8 cellular contexts compared by ENCODE assay signal in genomic region chr22:29205598-29206371, GRCh38. TPM values are rescaled to one million over a fixed set of nuclear protein-coding genes. Genes with fewer than 3 reads are reported as not detected.
DNase-seq lines count a peak whose midpoint lies in the region; ATAC-seq and TF ChIP-seq lines count a peak whose summit lies in the region.

Gene EMID1 (plus strand): TSS chr22:29205896. CDS start chr22:29206039, 143 bp downstream.

- H3K9ac ChIP-seq in GM23248 (no peak within 1 kb of the TSS), Karpas-422 (ENCODE audit: low read length) (no peak within 1 kb of the TSS)

- H2AFZ ChIP-seq in GM23248 (peak within 1 kb of the TSS; percentile 54; the same call in 1 of the 2 replicates), Karpas-422 (ENCODE audit: low read length) (no peak within 1 kb of the TSS)

- intact Hi-C loops in CD8-positive, alpha-beta T cell (cut with DNase I, micrococcal nuclease): no loop called here
- intact Hi-C loops in heart right ventricle (cut with DNase I): loop anchor here in 2 of 10 donors (5.0 kb wide), 2 partner anchors 37 to 42 kb away; no protein-coding TSS in a partner anchor
- intact Hi-C loops in psoas muscle (cut with DNase I): no loop called here

- peak in 1 of 7 experiments; percentile 20 for DNase-seq in CD8-positive, alpha-beta T cell
- DNase-seq in GM23248: peak; percentile 57
- peak; percentile 48 for DNase-seq in activated T-cell treated with anti-CD3 and anti-CD28 coated beads, Interleukin-2, amount 50 U/mL, for 24 hours
- DNase-seq in heart right ventricle: peak in 1 of 2 donors; percentile 48
- peak in 1 of 2 donors; percentile 37 for DNase-seq in psoas muscle
- DNase-seq in Karpas-422: no peak
- DNase-seq in germinal center (ENCODE audit: low spot score): no peak

- no peak for TF ChIP-seq CTCF in CD8-positive, alpha-beta T cell (IDR thresholded peaks at IDR 0.05)
- TF ChIP-seq CTCF in heart right ventricle (IDR thresholded peaks at IDR 0.05) (peak in 3 of 9 donors; percentile 28 to 41 (median 36)), psoas muscle (IDR thresholded peaks at IDR 0.05) (no peak)

- no peaks in the 10 kb centered on the region for H3K36me3 ChIP-seq in CD8-positive, alpha-beta T cell (ENCODE audit: insufficient read depth, low read length)
- H3K36me3 ChIP-seq in GM23248 (ENCODE audit: low read depth) (no peaks in the 10 kb centered on the region), heart right ventricle (no peaks in the 10 kb centered on the region), psoas muscle (ENCODE audit: insufficient read depth in 1 of 2, low read depth in 1 of 2) (no peaks in the 10 kb centered on the region), Karpas-422 (ENCODE audit: insufficient read depth, low read length) (no peaks in the 10 kb centered on the region)

- H4K20me1 ChIP-seq in GM23248 (ENCODE audit: insufficient read depth): no peaks in the 10 kb centered on the region
- H4K20me1 ChIP-seq in Karpas-422 (ENCODE audit: insufficient read depth, low read depth, low read length): peaks cover 18% of the 10 kb centered on the region; the same call in 1 of the 2 replicates

- H3K27me3 Mint-ChIP-seq in CD8-positive, alpha-beta T cell (ENCODE audit: low read depth): peaks cover 26% of the 10 kb centered on the region
- peaks cover 56% of the 10 kb centered on the region for H3K27me3 Mint-ChIP-seq in activated T-cell treated with anti-CD3 and anti-CD28 coated beads, Interleukin-2, amount 50 U/mL, for 24 hours

- CTCF ChIA-PET in CD8-positive, alpha-beta T cell (lab: Charles Lee): interaction anchor here (0.5 to 1.3 kb wide), 3 partner anchors 12 to 42 kb away, joined by 3 read pairs; no protein-coding TSS in a partner anchor

- POLR2A ChIA-PET in CD8-positive, alpha-beta T cell (lab: Charles Lee): no interaction called here

- H3F3A ChIP-seq in GM23248 (ENCODE audit: insufficient read depth): no peaks in the 10 kb centered on the region

- H3K9me2 ChIP-seq in GM23248 (ENCODE audit: insufficient read depth) (no peaks in the 10 kb centered on the region), Karpas-422 (replicated peaks; ENCODE audit: insufficient read depth, low read length) (no peaks in the 10 kb centered on the region)

- H3K4me3 ChIP-seq in CD8-positive, alpha-beta T cell (ENCODE audit: low read depth, low read length): no peak within 1 kb of the TSS
- H3K4me3 ChIP-seq in GM23248 (peak within 1 kb of the TSS; percentile 44), heart right ventricle (peak within 1 kb of the TSS; percentile 28 to 62 (median 56)), psoas muscle (peak within 1 kb of the TSS; percentile 63), Karpas-422 (ENCODE audit: low read length) (no peak within 1 kb of the TSS)

- H3K79me2 ChIP-seq in GM23248 (ENCODE audit: insufficient read depth) (no peaks in the 10 kb centered on the region), Karpas-422 (ENCODE audit: low read length) (no peaks in the 10 kb centered on the region)

- no peak within 1 kb of the TSS for H3K27ac Mint-ChIP-seq in CD8-positive, alpha-beta T cell
- no peak within 1 kb of the TSS for H3K27ac Mint-ChIP-seq in activated T-cell treated with anti-CD3 and anti-CD28 coated beads, Interleukin-2, amount 50 U/mL, for 24 hours

- H3K4me2 ChIP-seq in GM23248 (ENCODE audit: unreplicated experiment) (peak within 1 kb of the TSS; percentile 62), Karpas-422 (ENCODE audit: low read depth, low read length, poor library complexity, severe bottlenecking) (no peak within 1 kb of the TSS)

- no peaks in the 10 kb centered on the region for H3K36me3 Mint-ChIP-seq in CD8-positive, alpha-beta T cell
- H3K36me3 Mint-ChIP-seq in activated T-cell treated with anti-CD3 and anti-CD28 coated beads, Interleukin-2, amount 50 U/mL, for 24 hours (ENCODE audit: low read depth): no peaks in the 10 kb centered on the region

- in situ Hi-C loops in GM23248 (cut with MboI): no loop called here

- no peaks in the 10 kb centered on the region for H3K9me3 Mint-ChIP-seq in CD8-positive, alpha-beta T cell
- no peaks in the 10 kb centered on the region for H3K9me3 Mint-ChIP-seq in activated T-cell treated with anti-CD3 and anti-CD28 coated beads, Interleukin-2, amount 50 U/mL, for 24 hours

- peak within 1 kb of the TSS; percentile 51 for H3K4me3 Mint-ChIP-seq in CD8-positive, alpha-beta T cell
- peak within 1 kb of the TSS; percentile 54 for H3K4me3 Mint-ChIP-seq in activated T-cell treated with anti-CD3 and anti-CD28 coated beads, Interleukin-2, amount 50 U/mL, for 24 hours

- WGBS in GM23248 (ENCODE audit: low coverage in 1 of 2, low lambda C conversion rate in 2 of 2, missing lambda C conversion rate in 2 of 2), 2 experiments: 2 to 5% methylated on average over 43 to 46 of the region's 90 CpGs
- WGBS in heart right ventricle, 2 donors: 3 to 4% methylated on average over 54 to 90 of the region's 90 CpGs
- 1 to 3% (median 2%) methylated on average over 32 to 90 of the region's 90 CpGs for WGBS in psoas muscle, 3 donors

- peak; percentile 49 for ATAC-seq in CD8-positive, alpha-beta T cell
- ATAC-seq in heart right ventricle (peak in 4 of 8 donors; percentile 30 to 46 (median 35)), psoas muscle (peak; percentile 40 to 58 (median 52)), HG02884 (IDR thresholded peaks at IDR 0.05; ENCODE audit: unreplicated experiment) (no peak)

- peaks cover 25% of the 10 kb centered on the region for H3K4me1 Mint-ChIP-seq in CD8-positive, alpha-beta T cell (ENCODE audit: low read depth)
- peaks cover 28% of the 10 kb centered on the region for H3K4me1 Mint-ChIP-seq in activated T-cell treated with anti-CD3 and anti-CD28 coated beads, Interleukin-2, amount 50 U/mL, for 24 hours (ENCODE audit: low read depth)

- no peak within 1 kb of the TSS for H3K27ac ChIP-seq in CD8-positive, alpha-beta T cell (ENCODE audit: low read depth, low read length)
- H3K27ac ChIP-seq in GM23248 (no peak within 1 kb of the TSS), heart right ventricle (no peak within 1 kb of the TSS), psoas muscle (no peak within 1 kb of the TSS), Karpas-422 (ENCODE audit: low read length) (no peak within 1 kb of the TSS)

- peaks cover 13% of the 10 kb centered on the region for H3K4me1 ChIP-seq in CD8-positive, alpha-beta T cell (ENCODE audit: insufficient read depth, low read length)
- H3K4me1 ChIP-seq in GM23248 (ENCODE audit: insufficient read depth): no peaks in the 10 kb centered on the region
- peaks cover 5 to 31% (median 19%) of the 10 kb centered on the region in 9 donors for H3K4me1 ChIP-seq in heart right ventricle
- H3K4me1 ChIP-seq in psoas muscle: no peaks in the 10 kb centered on the region
- peaks cover 19% of the 10 kb centered on the region for H3K4me1 ChIP-seq in Karpas-422 (ENCODE audit: low read length)

- H3K9me3 ChIP-seq in CD8-positive, alpha-beta T cell (ENCODE audit: low read length): no peaks in the 10 kb centered on the region
- H3K9me3 ChIP-seq in GM23248 (ENCODE audit: low read depth) (no peaks in the 10 kb centered on the region), heart right ventricle (no peaks in the 10 kb centered on the region), psoas muscle (no peaks in the 10 kb centered on the region), Karpas-422 (ENCODE audit: low read length) (no peaks in the 10 kb centered on the region)

- H3K27me3 ChIP-seq in CD8-positive, alpha-beta T cell (ENCODE audit: insufficient read depth, low read length): peaks cover 3% of the 10 kb centered on the region
- peaks cover 22% of the 10 kb centered on the region for H3K27me3 ChIP-seq in GM23248 (replicated peaks; ENCODE audit: insufficient read depth)
- H3K27me3 ChIP-seq in heart right ventricle: peaks cover 0 to 36% (median 4%) of the 10 kb centered on the region in 7 donors
- peaks cover 0 to 16% (median 9%) of the 10 kb centered on the region in 3 donors for H3K27me3 ChIP-seq in psoas muscle (ENCODE audit: insufficient read depth in 3 of 3, low read length in 2 of 3)
- no peaks in the 10 kb centered on the region for H3K27me3 ChIP-seq in Karpas-422 (ENCODE audit: low read length)

RNA-seq across cellular contexts. Expression of gene EMID1, which starts in this region (rescaled TPM):
- not detected for total RNA-seq in CD8-positive, alpha-beta T cell
- not detected in 2 replicates for total RNA-seq in GM23248 (2014; rRNA removed; shearing (Covaris generic))
- polyA plus RNA-seq in GM23248 (2016; fragmentation: Nextera tagmentation; extraction: Ambion mirVana) (not detected in 2 replicates), heart right ventricle (under 1 TPM; 0.22 to 0.23 TPM), psoas muscle (under 1 TPM; 0.13 to 0.59 (median 0.58) TPM)
- total RNA-seq in heart right ventricle (1 to 10 TPM in 1 of 10 donors, under 1 TPM in 8, not detected in 1; 0.26 to 1.1 (median 0.42) TPM), psoas muscle (1 to 10 TPM in 2 of 4 donors, under 1 TPM in 2; 0.34 to 1.3 (median 0.73) TPM)
- 0.26 and 0.32 TPM in 2 replicates for total RNA-seq in Karpas-422 (2014; rRNA removed; shearing (Covaris generic); ENCODE audit: low replicate concordance)

Comparison
In these comparisons a context has a peak if more than half of its experiments do, and no peak if none do; other contexts are left out.
1. Peak in ATAC-seq in CD8-positive, alpha-beta T cell; RNA of the gene not detected or under 1 TPM.
2. Peak in DNase-seq, H3K4me3 ChIP-seq and H3K4me2 ChIP-seq in GM23248; RNA of the gene not detected or under 1 TPM.
3. H3K4me3 ChIP-seq: peak in heart right ventricle (10 of 10) and psoas muscle (single experiment); none in CD8-positive, alpha-beta T cell (single experiment) and Karpas-422 (single experiment).